10 cellular contexts compared by ENCODE assay signal in the genomic region with DNA sequence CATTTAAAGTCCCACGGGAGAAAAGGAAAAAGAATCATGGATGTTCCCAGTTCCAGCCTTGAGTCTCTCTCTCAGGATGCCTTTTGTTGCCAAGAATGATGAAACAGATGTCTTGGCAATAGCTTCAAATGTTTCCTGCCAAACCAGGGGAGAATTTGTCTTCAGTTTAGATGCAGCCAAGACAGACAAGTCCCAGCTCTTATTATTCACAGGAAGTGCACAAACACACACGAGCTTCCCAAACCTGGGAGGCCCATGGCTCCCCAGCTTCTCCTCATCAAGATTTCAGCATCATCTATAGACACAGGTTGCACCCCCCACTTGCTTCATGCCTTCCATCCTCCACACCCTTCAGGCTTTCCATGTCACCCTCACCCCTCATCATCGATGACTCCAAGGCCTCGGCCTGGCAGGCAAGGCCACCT. TPM values are rescaled to one million over a fixed set of nuclear protein-coding genes. Genes with fewer than 3 reads are reported as not detected.
A peak's percentile ranks its signal among the peaks of the same experiment; 100 is the strongest.
DNase-seq lines count a peak whose midpoint lies in the region; ATAC-seq and TF ChIP-seq lines count a peak whose summit lies in the region.
"Had no signal": no experiment of that assay in that cellular context is flagged by ENCODE, and none has a peak within 500 bp of the region (broad histone marks: within the 10 kb centered on the region; RNA-seq: fewer than 3 reads in every experiment).

No MANE protein-coding gene starts in this region.

- peak overlapping the region; percentile 28 to 70 for H3K27ac ChIP-seq in ovary
- H3K27ac ChIP-seq: BLaER1 treated with 17β-estradiol and CSF1 and Interleukin-3, amounts not matched to agents 10 nM and 100 nM had no signal

- H3K4me3 ChIP-seq in adipocyte (ENCODE audit: low read length) (no peak overlapping the region), foreskin fibroblast (ENCODE audit: low read depth in 1 of 2, low read length in 2 of 2) (no peak overlapping the region), ovary (no peak overlapping the region)
- H3K4me3 ChIP-seq: BLaER1 treated with 17β-estradiol and CSF1 and Interleukin-3, amounts not matched to agents 10 nM and 100 nM had no signal

- ATAC-seq in GM21526 (IDR thresholded peaks at IDR 0.05; ENCODE audit: low FRiP score, unreplicated experiment) = no peak

- peak; percentile 88 for DNase-seq in AG08395 (ENCODE audit: low spot score)
- peak; percentile 84 for DNase-seq in adipocyte (ENCODE audit: low read depth)
- peak; percentile 76 to 90 for DNase-seq in foreskin fibroblast
- peak in 4 of 5 donors; percentile 51 to 70 (median 58) for DNase-seq in ovary
- DNase-seq in glomerular visceral epithelial cell (ENCODE audit: extremely low spot score) = no peak
- no peak for DNase-seq in NCI-H187 (lab: John Stamatoyannopoulos, UW)
- DNase-seq in DMS153 (lab: John Stamatoyannopoulos, UW) = no peak
- DNase-seq: NCI-H2107 had no signal

- H3K9ac ChIP-seq in adipocyte (ENCODE audit: low read length) = no peak overlapping the region
- H3K9ac ChIP-seq: BLaER1 treated with 17β-estradiol and CSF1 and Interleukin-3, amounts not matched to agents 10 nM and 100 nM had no signal

- intact Hi-C loops in ovary (cut with DNase I) = no loop called here

- 23 to 26% (median 24%) methylated on average over 4 of the region's 4 CpGs for WGBS in ovary, 3 donors

- H3K36me3 ChIP-seq in adipocyte (ENCODE audit: control insufficient read depth, insufficient read depth, low read length, severe bottlenecking) (no peaks in the 10 kb centered on the region), ovary (no peaks in the 10 kb centered on the region)

- TF ChIP-seq POLR2A in ovary (IDR thresholded peaks at IDR 0.05) = no peak

- H3K4me1 ChIP-seq in adipocyte (ENCODE audit: control insufficient read depth, insufficient read depth, low read length) (peaks cover 42% of the 10 kb centered on the region), ovary (ENCODE audit: insufficient read depth) (peaks cover 8% of the 10 kb centered on the region)

- H3K9me3 ChIP-seq in adipocyte (ENCODE audit: control insufficient read depth, low read length) (no peaks in the 10 kb centered on the region), ovary (no peaks in the 10 kb centered on the region)

- H3K27me3 ChIP-seq in adipocyte (replicated peaks; ENCODE audit: control insufficient read depth, insufficient read depth, low read length) = no peaks in the 10 kb centered on the region
- no peaks in the 10 kb centered on the region for H3K27me3 ChIP-seq in ovary

- TF ChIP-seq CTCF in foreskin fibroblast (IDR thresholded peaks at IDR 0.05; ENCODE audit: low read depth, low read length) (no peak), ovary (IDR thresholded peaks at IDR 0.05) (no peak)

- TF ChIP-seq EP300 in ovary (IDR thresholded peaks at IDR 0.05) = no peak

RNA-seq across cellular contexts. Expression of a gene that starts 45.9 kb away (rescaled TPM):
- total RNA-seq in ovary = 10 to 100 TPM; 12.8 to 24.4 (median 22.4) TPM
- 10 to 100 TPM; 12.0 to 22.2 TPM for polyA plus RNA-seq in ovary

Comparison
In these comparisons a context has a peak if more than half of its experiments do, and no peak if none do; other contexts are left out.
1. DNase-seq: peak in AG08395 (single experiment), adipocyte (single experiment), foreskin fibroblast (2 of 2) and ovary (4 of 5); none in glomerular visceral epithelial cell (single experiment), NCI-H187 (0 of 2) and DMS153 (single experiment).